ENCODE assay signal across 8 cellular contexts in genomic region chr1:9792156-9793042, GRCh38. TPM values are rescaled to one million over a fixed set of nuclear protein-coding genes. Genes with fewer than 3 reads are reported as not detected.
DNase-seq lines count a peak whose midpoint lies in the region; ATAC-seq and TF ChIP-seq lines count a peak whose summit lies in the region.

No MANE protein-coding gene starts in this region.

- H3K4me1 Mint-ChIP-seq in osteocyte (ENCODE audit: unreplicated experiment), result peaks cover 48% of the 10 kb centered on the region

- no peak for TF ChIP-seq POLR2A in breast epithelium (IDR thresholded peaks at IDR 0.05)

- no peak for ATAC-seq in HG03432 (IDR thresholded peaks at IDR 0.05; ENCODE audit: unreplicated experiment)

- peak overlapping the region; percentile 51 for H3K27ac Mint-ChIP-seq in osteocyte (ENCODE audit: unreplicated experiment)

- H3K4me1 ChIP-seq in breast epithelium, result no peaks in the 10 kb centered on the region

- H3K9me3 Mint-ChIP-seq in osteocyte (ENCODE audit: unreplicated experiment), result no peaks in the 10 kb centered on the region

- H3K9me3 ChIP-seq in breast epithelium, result no peaks in the 10 kb centered on the region

- peak in 2 of 3 donors; percentile 12 to 32 for TF ChIP-seq CTCF in breast epithelium (IDR thresholded peaks at IDR 0.05)
- no peak for TF ChIP-seq CTCF in osteocyte (IDR thresholded peaks at IDR 0.05)

- H3K4me3 ChIP-seq in breast epithelium, result no peak overlapping the region

- no peak overlapping the region for H3K27ac ChIP-seq in breast epithelium

- H3K27me3 Mint-ChIP-seq in osteocyte (ENCODE audit: unreplicated experiment), result no peaks in the 10 kb centered on the region

- DNase-seq in DMS53 (lab: John Stamatoyannopoulos, UW), result peak; percentile 71
- DNase-seq in DMS53 treated with DMSO at 0.1 percent for 48 hours (lab: John Stamatoyannopoulos, UW; ENCODE audit: unreplicated experiment), result no peak
- peak; percentile 64 to 74 for DNase-seq in NCI-H1930 (lab: John Stamatoyannopoulos, UW)
- no peak for DNase-seq in breast epithelium (ENCODE audit: low spot score in 2 of 2)
- DNase-seq in osteocyte (ENCODE audit: extremely low spot score, unreplicated experiment), result no peak
- no peak for DNase-seq in AML-193 (lab: John Stamatoyannopoulos, UW)
- DNase-seq in activated CD4-positive, alpha-beta T cell treated with anti-CD3 and anti-CD28 coated beads for 48 hours, result no peak

- H3K4me3 Mint-ChIP-seq in osteocyte (ENCODE audit: unreplicated experiment), result no peak overlapping the region

- no peaks in the 10 kb centered on the region for H3K36me3 ChIP-seq in breast epithelium

- intact Hi-C loops in breast epithelium (cut with DNase I; ENCODE audit: low total_unique reads), result no loop called here

- H3K27me3 ChIP-seq in breast epithelium, result no peaks in the 10 kb centered on the region

- H3K36me3 Mint-ChIP-seq in osteocyte (ENCODE audit: unreplicated experiment), result no peaks in the 10 kb centered on the region

RNA-seq across cellular contexts. Expression of gene CLSTN1, which starts 31.4 kb away (rescaled TPM):
- 10 to 100 TPM; 25.4 to 47.5 (median 42.3) TPM for total RNA-seq in breast epithelium
- total RNA-seq in osteocyte, result 179 and 187 TPM in 2 replicates

Comparison
In these comparisons a context has a peak if more than half of its experiments do, and no peak if none do; other contexts are left out.
1. DNase-seq: peak in DMS53 (single experiment) and NCI-H1930 (2 of 2); none in DMS53 treated with DMSO at 0.1 percent for 48 hours (single experiment), breast epithelium (0 of 2), osteocyte (single experiment), AML-193 (0 of 2) and activated CD4-positive, alpha-beta T cell treated with anti-CD3 and anti-CD28 coated beads for 48 hours (single experiment).